Comparison of ENCODE assay signal across 1 cellular context in the genomic region with DNA sequence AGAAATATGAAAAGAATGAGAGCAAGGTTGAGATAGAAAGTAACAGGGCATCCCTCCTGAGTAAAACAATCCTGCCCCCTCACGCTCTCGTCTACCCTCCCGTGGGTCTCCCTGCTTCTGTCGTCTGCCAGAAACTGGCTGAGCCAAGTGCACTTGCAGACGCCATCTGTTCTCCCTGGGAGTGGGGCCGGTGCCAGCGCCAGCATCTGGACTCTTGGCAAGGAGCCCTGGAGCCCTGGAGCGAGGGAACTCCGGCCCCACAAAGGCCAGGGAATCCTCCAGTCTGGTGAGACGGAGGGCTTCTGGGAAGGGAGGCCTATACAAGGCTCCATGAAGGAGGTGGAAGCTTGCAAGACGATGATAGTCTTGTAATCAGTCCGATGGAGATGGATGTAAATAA.
TF ChIP-seq lines count a peak whose summit lies in the region.

No MANE protein-coding gene starts in this region.

TF ChIP-seq in GM12878, 131 proteins besides CTCF, POLR2A, EP300 and RAD21:
- TF ChIP-seq TAF1 (IDR thresholded peaks at IDR 0.05; ENCODE audit: borderline replicate concordance, low read depth, low read length), result no peak
